In the genomic region with DNA sequence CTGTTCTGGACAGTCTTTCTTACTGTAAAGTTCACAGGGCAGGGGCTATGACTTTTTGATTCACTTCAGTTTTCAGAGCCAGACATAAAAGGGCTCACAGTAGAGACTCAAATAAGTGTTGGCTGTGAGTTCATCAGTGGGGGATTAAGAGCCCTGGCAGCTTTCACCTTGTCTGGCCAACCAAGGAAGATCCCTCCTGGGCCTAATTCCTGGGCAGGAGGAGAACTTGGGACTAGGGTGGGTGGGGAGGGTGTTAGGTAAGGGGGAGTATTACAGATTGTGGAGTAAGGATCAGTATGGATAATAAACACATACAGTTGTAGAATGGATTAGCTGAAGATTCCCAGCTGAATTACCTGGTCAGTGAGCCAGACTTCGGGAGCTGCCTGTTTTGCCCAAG, we compare ENCODE assay signal across 8 cellular contexts. TPM values are rescaled to one million over a fixed set of nuclear protein-coding genes. Genes with fewer than 3 reads are reported as not detected.
DNase-seq lines count a peak whose midpoint lies in the region; ATAC-seq and TF ChIP-seq lines count a peak whose summit lies in the region.
"Had no signal": no experiment of that assay in that cellular context is flagged by ENCODE, and none has a peak within 500 bp of the region (broad histone marks: within the 10 kb centered on the region; RNA-seq: fewer than 3 reads in every experiment).

No MANE protein-coding gene starts in this region.

- H3K36me3 Mint-ChIP-seq in activated CD8-positive, alpha-beta T cell treated with anti-CD3 and anti-CD28 coated beads for 36 hours (ENCODE audit: low read depth): no peaks in the 10 kb centered on the region
- H3K36me3 Mint-ChIP-seq in stimulated activated naive B cell treated with anti-CD40 and anti-IgM and Interleukin-4, amounts not matched to agents 10 μg/mL and 1 μg/mL and 100 μg/mL, for 72 hours: peaks cover 2 to 3% of the 10 kb centered on the region in 2 donors

- peaks cover 12% of the 10 kb centered on the region for H3K4me1 ChIP-seq in iPS-20b (ENCODE audit: insufficient read depth, low read length)

- no peaks in the 10 kb centered on the region for H3K36me3 ChIP-seq in iPS-20b (ENCODE audit: insufficient read depth, low read depth, low read length)

- peak overlapping the region; percentile 61 for H3K4me3 ChIP-seq in HFF-Myc (replicated peaks; ENCODE audit: low read depth, low read length)
- peak overlapping the region; percentile 86 for H3K4me3 ChIP-seq in iPS-20b (ENCODE audit: low read length)

- DNase-seq in HFF-Myc (ENCODE audit: extremely low read depth, low read depth) (no peak), NCI-H187 (lab: John Stamatoyannopoulos, UW) (no peak), RKO (ENCODE audit: low spot score) (no peak), iPS-NIHi7 (ENCODE audit: extremely low spot score) (no peak)
- no peak for DNase-seq in activated CD8-positive, alpha-beta T cell treated with anti-CD3 and anti-CD28 coated beads for 36 hours
- DNase-seq in stimulated activated naive B cell treated with anti-CD40 and anti-IgM and Interleukin-4, amounts not matched to agents 10 μg/mL and 1 μg/mL and 100 μg/mL, for 72 hours: no peak
- DNase-seq: NCI-H1092 had no signal

- TF ChIP-seq CTCF in HFF-Myc (IDR thresholded peaks at IDR 0.05; ENCODE audit: low read depth, low read length, missing control alignments): no peak
- no peak for TF ChIP-seq CTCF in activated CD8-positive, alpha-beta T cell treated with anti-CD3 and anti-CD28 coated beads for 36 hours (IDR thresholded peaks at IDR 0.05)

- no peak for ATAC-seq in activated CD8-positive, alpha-beta T cell treated with anti-CD3 and anti-CD28 coated beads for 36 hours
- no peak for ATAC-seq in stimulated activated naive B cell treated with anti-CD40 and anti-IgM and Interleukin-4, amounts not matched to agents 10 μg/mL and 1 μg/mL and 100 μg/mL, for 72 hours (replicated peaks)

- peaks cover 22% of the 10 kb centered on the region for H3K4me1 Mint-ChIP-seq in activated CD8-positive, alpha-beta T cell treated with anti-CD3 and anti-CD28 coated beads for 36 hours (ENCODE audit: low read depth)
- H3K4me1 Mint-ChIP-seq in stimulated activated naive B cell treated with anti-CD40 and anti-IgM and Interleukin-4, amounts not matched to agents 10 μg/mL and 1 μg/mL and 100 μg/mL, for 72 hours: peaks cover 22 to 29% of the 10 kb centered on the region in 2 donors

- CTCF ChIA-PET in activated CD8-positive, alpha-beta T cell treated with anti-CD3 and anti-CD28 coated beads for 36 hours (lab: Charles Lee): interaction anchor here (1.6 to 3.5 kb wide), 5 partner anchors 13 to 185 kb away, joined by 5 to 20 read pairs (median 9); partner anchors contain the start of gene SPR

- peaks cover 5% of the 10 kb centered on the region; the same call in 1 of the 2 replicates for H3K27me3 ChIP-seq in iPS-20b (ENCODE audit: insufficient read depth, low read length)

- POLR2A ChIA-PET in activated CD8-positive, alpha-beta T cell treated with anti-CD3 and anti-CD28 coated beads for 36 hours (lab: Charles Lee): interaction anchor here (1.1 to 1.7 kb wide), 2 partner anchors 12 to 100 kb away, joined by 3 read pairs; no protein-coding TSS in a partner anchor

- H3K9me3 Mint-ChIP-seq in activated CD8-positive, alpha-beta T cell treated with anti-CD3 and anti-CD28 coated beads for 36 hours: no peaks in the 10 kb centered on the region
- H3K9me3 Mint-ChIP-seq in stimulated activated naive B cell treated with anti-CD40 and anti-IgM and Interleukin-4, amounts not matched to agents 10 μg/mL and 1 μg/mL and 100 μg/mL, for 72 hours: no peaks in the 10 kb centered on the region

- no peak overlapping the region for H3K27ac ChIP-seq in iPS-20b (ENCODE audit: low read length)

- intact Hi-C loops in activated CD8-positive, alpha-beta T cell treated with anti-CD3 and anti-CD28 coated beads for 36 hours (cut with micrococcal nuclease): no loop called here

- no peaks in the 10 kb centered on the region for H3K27me3 Mint-ChIP-seq in activated CD8-positive, alpha-beta T cell treated with anti-CD3 and anti-CD28 coated beads for 36 hours
- H3K27me3 Mint-ChIP-seq in stimulated activated naive B cell treated with anti-CD40 and anti-IgM and Interleukin-4, amounts not matched to agents 10 μg/mL and 1 μg/mL and 100 μg/mL, for 72 hours: no peaks in the 10 kb centered on the region

- peak overlapping the region; percentile 94 for H3K27ac Mint-ChIP-seq in activated CD8-positive, alpha-beta T cell treated with anti-CD3 and anti-CD28 coated beads for 36 hours
- H3K27ac Mint-ChIP-seq in stimulated activated naive B cell treated with anti-CD40 and anti-IgM and Interleukin-4, amounts not matched to agents 10 μg/mL and 1 μg/mL and 100 μg/mL, for 72 hours: peak overlapping the region; percentile 94

- peak overlapping the region; percentile 96 for H3K9ac ChIP-seq in iPS-20b (ENCODE audit: low read depth, low read length)

- no peaks in the 10 kb centered on the region for H3K9me3 ChIP-seq in iPS-20b (ENCODE audit: insufficient read depth, low read depth, low read length)

- peak overlapping the region; percentile 82 for H3K4me3 Mint-ChIP-seq in activated CD8-positive, alpha-beta T cell treated with anti-CD3 and anti-CD28 coated beads for 36 hours
- peak overlapping the region; percentile 88 to 95 for H3K4me3 Mint-ChIP-seq in stimulated activated naive B cell treated with anti-CD40 and anti-IgM and Interleukin-4, amounts not matched to agents 10 μg/mL and 1 μg/mL and 100 μg/mL, for 72 hours

RNA-seq across cellular contexts. Expression of gene SFXN5, which starts 0.9 kb away (rescaled TPM):
- 1 to 10 TPM; 7.4 to 9.6 TPM for total RNA-seq in activated CD8-positive, alpha-beta T cell treated with anti-CD3 and anti-CD28 coated beads for 36 hours

RNA-seq across cellular contexts. Expression of gene RAB11FIP5, which starts 40.3 kb away (rescaled TPM):
- total RNA-seq in activated CD8-positive, alpha-beta T cell treated with anti-CD3 and anti-CD28 coated beads for 36 hours: 1 to 10 TPM; 9.0 to 9.7 TPM
